Comparison of ENCODE assay signal across 1 cellular context in the genomic region with DNA sequence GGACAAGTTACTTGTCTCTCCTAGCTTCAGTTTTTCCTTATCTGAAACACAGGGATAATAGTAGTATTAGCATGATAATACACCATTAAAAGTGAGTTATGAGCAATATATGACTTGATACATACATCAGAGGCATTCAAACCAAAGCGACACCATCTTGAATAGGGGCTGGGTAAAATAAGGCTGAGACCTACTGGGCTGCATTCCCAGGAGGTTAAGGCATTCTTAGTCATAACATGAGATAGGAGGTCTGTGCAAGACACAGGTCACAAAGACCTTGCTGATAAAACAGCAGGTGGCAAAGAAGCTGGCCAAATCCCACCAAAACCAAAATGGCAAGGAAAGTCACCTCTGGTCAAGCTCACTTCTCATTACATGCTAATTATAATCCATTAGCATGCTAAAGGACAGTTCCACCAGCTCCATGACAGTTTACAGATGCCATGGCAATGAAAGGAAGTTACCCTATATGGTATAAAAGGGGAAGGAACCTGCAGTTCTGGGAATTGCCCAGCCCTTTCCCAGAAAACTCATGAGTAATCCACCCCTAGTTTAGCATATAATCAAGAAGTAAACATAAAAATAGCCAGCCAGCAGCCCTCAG.
TF ChIP-seq lines count a peak whose summit lies in the region.

No MANE protein-coding gene starts in this region.

TF ChIP-seq in H1, 55 proteins besides CTCF, POLR2A, EP300 and RAD21:
- 0 out of 2 replicates have a peak, but pooled peaks have one; percentile 32 for TF ChIP-seq YY1 (IDR thresholded peaks at IDR 0.05; ENCODE audit: low read depth, low read length)
- TF ChIP-seq SRF (IDR thresholded peaks at IDR 0.05; ENCODE audit: low read depth, low read length): peak; percentile 90
- no peak for TF ChIP-seq MAFK (IDR thresholded peaks at IDR 0.05; ENCODE audit: low read depth, low read length)
